27 cellular contexts compared by ENCODE assay signal in genomic region chr3:118827446-118827845, GRCh38.
"Had no signal": no experiment of that assay in that cellular context is flagged by ENCODE, and none has a peak within 500 bp of the region (broad histone marks: within the 10 kb centered on the region; RNA-seq: fewer than 3 reads in every experiment).

No MANE protein-coding gene starts in this region.

- H3K36me3 ChIP-seq: colonic mucosa, esophagus squamous epithelium, gastrocnemius medialis, heart right ventricle, left lung, lower lobe of right lung had no signal

- H3K27ac ChIP-seq: colonic mucosa, epithelial cell of prostate, esophagus squamous epithelium, gastrocnemius medialis, heart right ventricle, left lung, lower lobe of right lung had no signal

- H3K36me3 Mint-ChIP-seq: mesothelial cell of epicardium; naive thymus-derived CD4-positive, alpha-beta T cell had no signal

- H3K27ac Mint-ChIP-seq: dendritic cell treated with granulocyte-macrophage colony-stimulating factor and Interleukin-4, amounts not matched to agents 40 ng/mL and 50 ng/mL, for 4 days; effector memory CD8-positive, alpha-beta T cell; endodermal cell; mesothelial cell of epicardium; naive thymus-derived CD4-positive, alpha-beta T cell had no signal

- FAIRE-seq: endometrium, islet of Langerhans, keratinocyte had no signal

- H3K9me3 ChIP-seq: colonic mucosa, esophagus squamous epithelium, gastrocnemius medialis, heart right ventricle, left lung, lower lobe of right lung had no signal

- H3K27me3 Mint-ChIP-seq: dendritic cell treated with granulocyte-macrophage colony-stimulating factor and Interleukin-4, amounts not matched to agents 40 ng/mL and 50 ng/mL, for 4 days had no signal

- H3K4me1 ChIP-seq: colonic mucosa, esophagus squamous epithelium, gastrocnemius medialis, heart right ventricle, left lung, lower lobe of right lung had no signal

- H3K9me3 Mint-ChIP-seq: dendritic cell treated with granulocyte-macrophage colony-stimulating factor and Interleukin-4, amounts not matched to agents 40 ng/mL and 50 ng/mL, for 4 days; effector memory CD8-positive, alpha-beta T cell; endodermal cell; mesothelial cell of epicardium; naive thymus-derived CD4-positive, alpha-beta T cell had no signal

- H3K4me3 Mint-ChIP-seq: dendritic cell treated with granulocyte-macrophage colony-stimulating factor and Interleukin-4, amounts not matched to agents 40 ng/mL and 50 ng/mL, for 4 days; effector memory CD8-positive, alpha-beta T cell; endodermal cell; mesothelial cell of epicardium; naive thymus-derived CD4-positive, alpha-beta T cell had no signal

- DNase-seq: colonic mucosa; cortex of kidney; effector CD8-positive, alpha-beta T cell; effector memory CD8-positive, alpha-beta T cell; endodermal cell; erythroblast; esophagus squamous epithelium; foreskin fibroblast; foreskin melanocyte; gastrocnemius medialis; glutamatergic neuron; head of caudate nucleus; heart right ventricle; hippocampal formation; left cardiac atrium; left lung; left ventricle myocardium superior; lower lobe of right lung; mesenchymal stem cell; naive thymus-derived CD4-positive, alpha-beta T cell had no signal

- ATAC-seq: effector memory CD8-positive, alpha-beta T cell; esophagus mucosa; gastrocnemius medialis; heart right ventricle; left cardiac atrium; left lung; left ventricle myocardium superior; naive thymus-derived CD4-positive, alpha-beta T cell had no signal

- H3K4me1 Mint-ChIP-seq: endodermal cell; mesothelial cell of epicardium; naive thymus-derived CD4-positive, alpha-beta T cell had no signal

- H3K4me3 ChIP-seq: colonic mucosa, esophagus squamous epithelium, gastrocnemius medialis, heart right ventricle, left lung, lower lobe of right lung had no signal

- H3K27me3 ChIP-seq: colonic mucosa, esophagus squamous epithelium, gastrocnemius medialis, left lung had no signal
